8 cellular contexts compared by ENCODE assay signal in genomic region chr11:47186937-47187681, GRCh38. TPM values are rescaled to one million over a fixed set of nuclear protein-coding genes. Genes with fewer than 3 reads are reported as not detected.
A peak's percentile ranks its signal among the peaks of the same experiment; 100 is the strongest.
DNase-seq lines count a peak whose midpoint lies in the region; ATAC-seq, FAIRE-seq and TF ChIP-seq lines count a peak whose summit lies in the region.

No MANE protein-coding gene starts in this region.

- no peak for DNase-seq in AG04450 (ENCODE audit: low read depth, low spot score)
- DNase-seq in GM23338 (ENCODE audit: low spot score), result peak; percentile 91
- DNase-seq in SK-N-SH, result peak; percentile 72
- DNase-seq in bronchial epithelial cell (ENCODE audit: low read depth), result peak; percentile 45
- peak; percentile 55 for DNase-seq in iPS-NIHi11 (ENCODE audit: low spot score)
- no peak for DNase-seq in SHP77 treated with DMSO at 0.1 percent for 48 hours (lab: John Stamatoyannopoulos, UW)
- no peak for DNase-seq in cortex of kidney (lab: John Stamatoyannopoulos, UW)

- no peaks in the 10 kb centered on the region for H3K36me3 ChIP-seq in GM23338 (ENCODE audit: insufficient read depth)
- no peaks in the 10 kb centered on the region for H3K36me3 ChIP-seq in SK-N-SH (replicated peaks in 1 of 2; ENCODE audit: control insufficient read depth in 1 of 2, insufficient read depth in 2 of 2, low read length in 1 of 2)
- peaks cover 5% of the 10 kb centered on the region for H3K36me3 ChIP-seq in bronchial epithelial cell (ENCODE audit: control insufficient read depth, insufficient read depth, low read length)
- peaks cover 0 to 14% (median 2%) of the 10 kb centered on the region in 3 donors for H3K36me3 ChIP-seq in skeletal muscle tissue (ENCODE audit: control insufficient read depth in 3 of 3, insufficient read depth in 3 of 3, low read length in 3 of 3)

- H3K79me2 ChIP-seq in GM23338 (replicated peaks; ENCODE audit: insufficient read depth), result peaks cover 22% of the 10 kb centered on the region
- peaks cover 9% of the 10 kb centered on the region; the same call in 1 of the 2 replicates for H3K79me2 ChIP-seq in SK-N-SH (ENCODE audit: insufficient read depth)

- no peaks in the 10 kb centered on the region for H3K9me2 ChIP-seq in GM23338 (ENCODE audit: insufficient read depth)
- H3K9me2 ChIP-seq in SK-N-SH, result no peaks in the 10 kb centered on the region

- 10% methylated on average over 39 of the region's 53 CpGs for WGBS in SK-N-SH (ENCODE audit: low lambda C conversion rate)

- H3K27ac ChIP-seq in AG04450 (ENCODE audit: low read depth, low read length) (no peak overlapping the region), GM23338 (ENCODE audit: low read depth) (peak overlapping the region; percentile 88), SK-N-SH (ENCODE audit: low read depth in 2 of 2, low read length in 1 of 2) (peak overlapping the region in 1 of 2 experiments; percentile 94; a peak in 2 of 4 replicates), skeletal muscle tissue (ENCODE audit: low read depth, low read length) (peak overlapping the region; percentile 99)

- H3K27me3 ChIP-seq in AG04450 (ENCODE audit: control insufficient read depth, insufficient read depth, low read length) (no peaks in the 10 kb centered on the region), GM23338 (ENCODE audit: insufficient read depth) (peaks cover 20% of the 10 kb centered on the region), SK-N-SH (ENCODE audit: insufficient read depth) (no peaks in the 10 kb centered on the region), bronchial epithelial cell (ENCODE audit: control insufficient read depth, insufficient read depth, low read length) (no peaks in the 10 kb centered on the region), skeletal muscle tissue (ENCODE audit: control insufficient read depth in 3 of 3, insufficient read depth in 3 of 3, low read length in 3 of 3) (no peaks in the 10 kb centered on the region)

- peak; percentile 31 for ATAC-seq in GM23338

- CTCF ChIA-PET in AG04450 (lab: Charles Lee) (interaction anchor here (0.6 to 2.3 kb wide), 8 partner anchors 9 to 167 kb away, joined by 3 to 13 read pairs (median 4); partner anchors contain the start of genes ACP2 and NR1H3), SK-N-SH (lab: Yijun Ruan, JAX) (interaction anchor here (0.8 to 4.2 kb wide), 18 partner anchors 8 to 224 kb away, joined by 3 to 31 read pairs (median 6); partner anchors contain the start of genes ACP2, DDB2 and NR1H3)

- H3K9me3 ChIP-seq in AG04450 (ENCODE audit: control insufficient read depth, insufficient read depth, low read length) (no peaks in the 10 kb centered on the region), SK-N-SH (no peaks in the 10 kb centered on the region), skeletal muscle tissue (ENCODE audit: control insufficient read depth in 3 of 3, low read length in 3 of 3) (no peaks in the 10 kb centered on the region)

- no peaks in the 10 kb centered on the region for H4K20me1 ChIP-seq in GM23338 (replicated peaks; ENCODE audit: insufficient read depth)
- H4K20me1 ChIP-seq in SK-N-SH (ENCODE audit: insufficient read depth), result no peaks in the 10 kb centered on the region

- peak overlapping the region; percentile 98 for H2AFZ ChIP-seq in GM23338
- peak overlapping the region; percentile 78 for H2AFZ ChIP-seq in SK-N-SH (ENCODE audit: low read depth)

- H3F3A ChIP-seq in GM23338 (replicated peaks; ENCODE audit: low read depth), result peaks cover 35% of the 10 kb centered on the region
- peaks cover 23% of the 10 kb centered on the region for H3F3A ChIP-seq in SK-N-SH (replicated peaks; ENCODE audit: insufficient read depth)

- peaks cover 19% of the 10 kb centered on the region for H3K27me3 Mint-ChIP-seq in GM23338 (ENCODE audit: insufficient read depth, low read depth, poor library complexity)

- peaks cover 16% of the 10 kb centered on the region for H3K4me1 Mint-ChIP-seq in GM23338

- TF ChIP-seq EP300 in SK-N-SH (IDR thresholded peaks at IDR 0.05; ENCODE audit: borderline replicate concordance in 1 of 2, low read depth in 1 of 2, low read length in 1 of 2), result no peak

- H3K9ac ChIP-seq in SK-N-SH, result peak overlapping the region; percentile 46; the same call in 1 of the 2 replicates
- peak overlapping the region; percentile 90 to 100 (median 93) for H3K9ac ChIP-seq in skeletal muscle tissue (ENCODE audit: low read depth in 1 of 3, low read length in 3 of 3)

- peak overlapping the region; percentile 85 for H3K4me3 Mint-ChIP-seq in GM23338

- no peaks in the 10 kb centered on the region; the same call in 2 of the 3 replicates for H3K36me3 Mint-ChIP-seq in GM23338 (ENCODE audit: low read depth)

- TF ChIP-seq RAD21 in SK-N-SH (IDR thresholded peaks at IDR 0.05; ENCODE audit: low read length), result no peak

- peaks cover 15% of the 10 kb centered on the region for H3K4me1 ChIP-seq in GM23338 (ENCODE audit: insufficient read depth)
- H3K4me1 ChIP-seq in SK-N-SH (ENCODE audit: control insufficient read depth in 1 of 2, insufficient read depth in 2 of 2, low read depth in 1 of 2, low read length in 1 of 2), result peaks cover 11 to 33% of the 10 kb centered on the region in 2 experiments; a peak in 3 of 4 replicates
- H3K4me1 ChIP-seq in skeletal muscle tissue (ENCODE audit: control insufficient read depth in 3 of 3, insufficient read depth in 3 of 3, low read length in 3 of 3), result peaks cover 46 to 59% (median 46%) of the 10 kb centered on the region in 3 donors

- TF ChIP-seq CTCF in AG04450 (IDR thresholded peaks at IDR 0.05; ENCODE audit: low read depth, low read length), result peak; percentile 18
- peak in 1 of 2 experiments; percentile 34; a peak in 1 of 4 replicates for TF ChIP-seq CTCF in GM23338 (conservative IDR thresholded peaks at IDR 0.05; ENCODE audit: low read depth in 2 of 2)
- no peak; the same call in 1 of the 2 replicates for TF ChIP-seq CTCF in SK-N-SH (IDR thresholded peaks at IDR 0.05)
- peak; percentile 12 for TF ChIP-seq CTCF in bronchial epithelial cell (IDR thresholded peaks at IDR 0.05; ENCODE audit: insufficient read depth, low read length, severe bottlenecking)

- peak overlapping the region; percentile 99 for H3K4me2 ChIP-seq in GM23338
- H3K4me2 ChIP-seq in SK-N-SH, result peak overlapping the region; percentile 98

- no peak for FAIRE-seq in bronchial epithelial cell (lab: Jason Lieb, UNC)

- peak overlapping the region; percentile 67 for H3K4me3 ChIP-seq in AG04450 (ENCODE audit: low read depth, low read length)
- peak overlapping the region; percentile 96 for H3K4me3 ChIP-seq in GM23338
- H3K4me3 ChIP-seq in SK-N-SH (ENCODE audit: low read depth in 2 of 2, low read length in 1 of 2), result peak overlapping the region; percentile 64 to 69
- H3K4me3 ChIP-seq in bronchial epithelial cell (ENCODE audit: low read depth, low read length), result peak overlapping the region; percentile 63
- H3K4me3 ChIP-seq in skeletal muscle tissue (ENCODE audit: low read length in 3 of 3), result peak overlapping the region; percentile 68 to 94 (median 81)

- POLR2A ChIA-PET in AG04450 (lab: Yijun Ruan, JAX), result interaction anchor here (0.7 to 1.3 kb wide), 6 partner anchors 12 to 71 kb away, joined by 3 to 7 read pairs (median 3); partner anchors contain the start of genes ACP2, DDB2 and NR1H3
- POLR2A ChIA-PET in SK-N-SH (lab: Yijun Ruan, JAX), result interaction anchor here (0.7 to 4.9 kb wide), 16 partner anchors 8 to 223 kb away, joined by 3 to 69 read pairs (median 6); partner anchors contain the start of genes ACP2, DDB2, MADD and NR1H3

- no peaks in the 10 kb centered on the region for H3K9me3 Mint-ChIP-seq in GM23338

- peak overlapping the region; percentile 84; the same call in 1 of the 2 replicates for H3K27ac Mint-ChIP-seq in GM23338

TF ChIP-seq in SK-N-SH, 30 proteins besides CTCF, POLR2A, EP300 and RAD21:
- TF ChIP-seq, protein P1, sequence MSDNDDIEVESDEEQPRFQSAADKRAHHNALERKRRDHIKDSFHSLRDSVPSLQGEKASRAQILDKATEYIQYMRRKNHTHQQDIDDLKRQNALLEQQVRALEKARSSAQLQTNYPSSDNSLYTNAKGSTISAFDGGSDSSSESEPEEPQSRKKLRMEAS (IDR thresholded peaks at IDR 0.05; ENCODE audit: low read depth), result peak; percentile 46; the same call in 1 of the 2 replicates
- no peak for TF ChIP-seq PBX3 (IDR thresholded peaks at IDR 0.05)

RNA-seq across cellular contexts. Expression of gene PACSIN3, which starts 0.9 kb away (rescaled TPM):
- polyA plus RNA-seq in AG04450 (2011; rRNA removed) (15.3 and 19.7 TPM in 2 replicates), GM23338 (2016; fragmentation: Nextera tagmentation; extraction: Ambion mirVana) (38.8 and 39.6 TPM in 2 replicates), SK-N-SH (2012; rRNA removed) (24.4 and 31.1 TPM in 2 replicates)
- polyA minus RNA-seq in AG04450 (2011; rRNA and poly(A)+ RNA removed), result 11.9 and 13.0 TPM in 2 replicates
- total RNA-seq in GM23338 (2014; rRNA removed; shearing (Covaris generic)), result 66.5 and 72.1 TPM in 2 replicates
- 15.8 and 23.6 TPM in 2 replicates for polyA plus RNA-seq in SK-N-SH (2012; cell fraction: cytosol; rRNA removed)
- polyA plus RNA-seq in SK-N-SH (2012; cell fraction: nucleus; rRNA removed), result 23.4 and 33.0 TPM in 2 replicates
- total RNA-seq in bronchial epithelial cell (63.2 and 97.1 TPM in 2 replicates), skeletal muscle tissue (127 TPM)

RNA-seq across cellular contexts. Expression of gene ARFGAP2, which starts 10.4 kb away (rescaled TPM):
- polyA plus RNA-seq in AG04450 (2011; rRNA removed), result 38.6 and 44.4 TPM in 2 replicates
- polyA minus RNA-seq in AG04450 (2011; rRNA and poly(A)+ RNA removed), result 46.5 and 67.4 TPM in 2 replicates
- total RNA-seq in GM23338 (2014; rRNA removed; shearing (Covaris generic)), result 111 and 122 TPM in 2 replicates
- polyA plus RNA-seq in GM23338 (2016; fragmentation: Nextera tagmentation; extraction: Ambion mirVana), result 24.2 and 25.6 TPM in 2 replicates
- 52.5 and 64.0 TPM in 2 replicates for polyA plus RNA-seq in SK-N-SH (2012; rRNA removed)
- polyA plus RNA-seq in SK-N-SH (2012; cell fraction: cytosol; rRNA removed), result 26.8 and 42.2 TPM in 2 replicates
- polyA plus RNA-seq in SK-N-SH (2012; cell fraction: nucleus; rRNA removed), result 133 and 150 TPM in 2 replicates
- 99.7 and 105 TPM in 2 replicates for total RNA-seq in bronchial epithelial cell
- total RNA-seq in skeletal muscle tissue, result 105 TPM

RNA-seq across cellular contexts. Expression of gene DDB2, which starts 27.7 kb away (rescaled TPM):
- polyA plus RNA-seq in AG04450 (2011; rRNA removed), result 47.3 and 48.1 TPM in 2 replicates
- 27.1 and 32.5 TPM in 2 replicates for polyA minus RNA-seq in AG04450 (2011; rRNA and poly(A)+ RNA removed)
- 62.5 and 63.1 TPM in 2 replicates for total RNA-seq in GM23338 (2014; rRNA removed; shearing (Covaris generic))
- polyA plus RNA-seq in GM23338 (2016; fragmentation: Nextera tagmentation; extraction: Ambion mirVana), result 58.7 and 60.2 TPM in 2 replicates
- polyA plus RNA-seq in SK-N-SH (2012; rRNA removed), result 83.5 and 95.5 TPM in 2 replicates
- 65.2 and 68.4 TPM in 2 replicates for polyA plus RNA-seq in SK-N-SH (2012; cell fraction: cytosol; rRNA removed)
- polyA plus RNA-seq in SK-N-SH (2012; cell fraction: nucleus; rRNA removed), result 224 and 254 TPM in 2 replicates
- 31.5 and 39.0 TPM in 2 replicates for total RNA-seq in bronchial epithelial cell
- total RNA-seq in skeletal muscle tissue, result 7.8 TPM

Comparison
In these comparisons a context has a peak if more than half of its experiments do, and no peak if none do; other contexts are left out.
1. DNase-seq: peak in GM23338 (single experiment), SK-N-SH (single experiment), bronchial epithelial cell (single experiment) and iPS-NIHi11 (single experiment); none in AG04450 (single experiment), SHP77 treated with DMSO at 0.1 percent for 48 hours (single experiment) and cortex of kidney (single experiment).
2. Peak in every context shown above with its lines, with median percentiles within 50 percentile points of each other: H3K4me3 ChIP-seq.